In the genomic region with DNA sequence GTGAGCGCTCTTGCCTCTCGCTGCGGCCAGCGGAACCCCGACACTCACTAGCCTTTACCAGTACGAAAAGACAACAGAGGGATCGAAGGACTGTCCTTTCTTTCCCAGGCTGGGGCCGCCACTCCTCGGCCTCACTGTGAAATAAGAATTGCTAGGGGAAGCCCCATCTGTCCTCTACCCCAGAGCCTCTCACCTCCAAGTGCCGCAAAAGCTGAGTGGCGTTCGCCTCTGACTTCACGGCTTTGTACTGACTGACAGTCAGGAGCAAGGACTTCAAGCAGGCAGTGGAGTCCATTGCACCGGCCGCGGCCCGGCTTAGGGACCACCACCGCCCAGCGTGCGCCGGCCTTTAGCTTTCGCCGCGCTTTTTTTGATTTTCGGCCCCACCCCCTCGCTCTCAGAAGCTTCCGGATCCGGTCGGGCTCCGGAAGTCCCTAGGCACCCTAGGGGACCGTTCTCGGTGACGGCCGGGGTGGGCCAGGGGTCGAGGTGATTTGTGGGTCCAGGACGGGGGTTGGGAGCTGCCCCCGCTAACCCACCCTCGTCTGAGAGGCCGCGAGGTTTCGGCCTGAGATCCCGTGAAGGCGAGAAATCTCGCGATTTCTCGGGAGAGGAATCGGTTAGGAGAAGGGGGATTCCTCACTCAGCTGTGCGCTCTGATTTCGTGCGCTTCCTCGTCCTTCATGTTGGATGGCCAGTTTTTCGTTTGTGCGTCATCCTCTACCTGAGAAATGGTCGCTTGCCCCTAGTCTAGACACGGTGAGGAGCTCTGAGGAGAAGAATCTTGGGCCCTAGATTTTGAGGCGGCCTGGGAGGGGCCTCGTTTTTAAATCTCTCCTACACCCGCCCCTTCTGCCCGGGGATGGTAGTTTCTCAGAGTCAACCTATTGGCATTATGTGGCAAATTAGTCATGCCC, we compare ENCODE assay signal across 1 cellular context.
TF ChIP-seq lines count a peak whose summit lies in the region.

A gene (minus strand): TSS at position 358 of the 917 bp plus-strand sequence. CDS start 63 bp downstream, at position 295.
A gene with protein sequence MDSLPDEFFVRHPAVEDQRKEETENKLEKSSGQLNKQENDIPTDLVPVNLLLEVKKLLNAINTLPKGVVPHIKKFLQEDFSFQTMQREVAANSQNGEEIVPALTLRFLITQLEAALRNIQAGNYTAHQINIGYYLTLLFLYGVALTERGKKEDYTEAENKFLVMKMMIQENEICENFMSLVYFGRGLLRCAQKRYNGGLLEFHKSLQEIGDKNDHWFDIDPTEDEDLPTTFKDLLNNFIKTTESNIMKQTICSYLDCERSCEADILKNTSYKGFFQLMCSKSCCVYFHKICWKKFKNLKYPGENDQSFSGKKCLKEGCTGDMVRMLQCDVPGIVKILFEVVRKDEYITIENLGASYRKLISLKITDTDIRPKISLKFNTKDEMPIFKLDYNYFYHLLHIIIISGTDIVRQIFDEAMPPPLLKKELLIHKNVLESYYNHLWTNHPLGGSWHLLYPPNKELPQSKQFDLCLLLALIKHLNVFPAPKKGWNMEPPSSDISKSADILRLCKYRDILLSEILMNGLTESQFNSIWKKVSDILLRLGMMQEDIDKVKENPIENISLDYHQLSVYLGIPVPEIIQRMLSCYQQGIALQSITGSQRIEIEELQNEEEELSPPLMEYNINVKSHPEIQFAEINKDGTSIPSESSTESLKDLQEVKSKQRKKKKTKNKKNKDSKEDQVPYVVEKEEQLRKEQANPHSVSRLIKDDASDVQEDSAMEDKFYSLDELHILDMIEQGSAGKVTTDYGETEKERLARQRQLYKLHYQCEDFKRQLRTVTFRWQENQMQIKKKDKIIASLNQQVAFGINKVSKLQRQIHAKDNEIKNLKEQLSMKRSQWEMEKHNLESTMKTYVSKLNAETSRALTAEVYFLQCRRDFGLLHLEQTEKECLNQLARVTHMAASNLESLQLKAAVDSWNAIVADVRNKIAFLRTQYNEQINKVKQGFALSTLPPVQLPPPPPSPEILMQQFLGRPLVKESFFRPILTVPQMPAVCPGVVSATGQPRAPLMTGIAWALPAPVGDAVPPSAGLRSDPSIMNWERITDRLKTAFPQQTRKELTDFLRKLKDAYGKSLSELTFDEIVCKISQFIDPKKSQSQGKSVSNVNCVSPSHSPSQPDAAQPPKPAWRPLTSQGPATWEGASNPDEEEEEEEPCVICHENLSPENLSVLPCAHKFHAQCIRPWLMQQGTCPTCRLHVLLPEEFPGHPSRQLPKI (plus strand): TSS at position 642 of the 917 bp plus-strand sequence. CDS start 15,685 bp downstream, outside the sequence.

TF ChIP-seq in HepG2, 621 proteins besides CTCF, POLR2A, EP300 and RAD21 (continued from another document and continues in another):
- TF ChIP-seq MAFK (conservative IDR thresholded peaks at IDR 0.05 in 1 of 2, IDR thresholded peaks at IDR 0.05 in 1 of 2; ENCODE audit: low read length in 2 of 2) (no peak), PHB2 (IDR thresholded peaks at IDR 0.05; ENCODE audit: partially characterized antibody) (no peak), SRSF4 (IDR thresholded peaks at IDR 0.05; ENCODE audit: low read depth, low read length, poor library complexity, severe bottlenecking) (no peak), RCOR2 (CRISPR knock-in tag; IDR thresholded peaks at IDR 0.05) (no peak), RBAK (CRISPR knock-in tag; IDR thresholded peaks at IDR 0.05) (no peak), ZFP36L1 (CRISPR knock-in tag; IDR thresholded peaks at IDR 0.05) (no peak), TBP (CRISPR knock-in tag; IDR thresholded peaks at IDR 0.05) (no peak), ZNF670 (CRISPR knock-in tag; IDR thresholded peaks at IDR 0.05; ENCODE audit: borderline replicate concordance) (0 out of 2 replicates have a peak, but pooled peaks have one; percentile 45), ZNF709 (CRISPR knock-in tag; IDR thresholded peaks at IDR 0.05) (peak; percentile 26), ZBTB1 (CRISPR knock-in tag; IDR thresholded peaks at IDR 0.05; ENCODE audit: borderline replicate concordance) (no peak), TBL1XR1 (IDR thresholded peaks at IDR 0.05; ENCODE audit: borderline replicate concordance, low read length, partially characterized antibody) (peak; percentile 28), ZFP1 (CRISPR knock-in tag; IDR thresholded peaks at IDR 0.05) (peak; percentile 27; the same call in 1 of the 2 replicates), SETDB1 (CRISPR knock-in tag; IDR thresholded peaks at IDR 0.05; ENCODE audit: borderline replicate concordance) (no peak), SKI (IDR thresholded peaks at IDR 0.05; ENCODE audit: partially characterized antibody) (no peak), HOXD1 (CRISPR knock-in tag; IDR thresholded peaks at IDR 0.05) (0 out of 2 replicates have a peak, but pooled peaks have one; percentile 52), JUND (CRISPR knock-in tag; IDR thresholded peaks at IDR 0.05) (no peak), ZFAT (CRISPR knock-in tag; conservative IDR thresholded peaks at IDR 0.05) (no peak), ZNF441 (CRISPR knock-in tag; IDR thresholded peaks at IDR 0.05; ENCODE audit: borderline replicate concordance) (no peak; the same call in 1 of the 2 replicates), RAD51 (IDR thresholded peaks at IDR 0.05; ENCODE audit: borderline replicate concordance) (no peak), ZNF652 (CRISPR knock-in tag; IDR thresholded peaks at IDR 0.05; ENCODE audit: borderline replicate concordance, low read depth) (no peak)
- TF ChIP-seq, protein P1, sequence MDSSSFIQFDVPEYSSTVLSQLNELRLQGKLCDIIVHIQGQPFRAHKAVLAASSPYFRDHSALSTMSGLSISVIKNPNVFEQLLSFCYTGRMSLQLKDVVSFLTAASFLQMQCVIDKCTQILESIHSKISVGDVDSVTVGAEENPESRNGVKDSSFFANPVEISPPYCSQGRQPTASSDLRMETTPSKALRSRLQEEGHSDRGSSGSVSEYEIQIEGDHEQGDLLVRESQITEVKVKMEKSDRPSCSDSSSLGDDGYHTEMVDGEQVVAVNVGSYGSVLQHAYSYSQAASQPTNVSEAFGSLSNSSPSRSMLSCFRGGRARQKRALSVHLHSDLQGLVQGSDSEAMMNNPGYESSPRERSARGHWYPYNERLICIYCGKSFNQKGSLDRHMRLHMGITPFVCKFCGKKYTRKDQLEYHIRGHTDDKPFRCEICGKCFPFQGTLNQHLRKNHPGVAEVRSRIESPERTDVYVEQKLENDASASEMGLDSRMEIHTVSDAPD (CRISPR knock-in tag; IDR thresholded peaks at IDR 0.05), result no peak
- TF ChIP-seq, protein P2, sequence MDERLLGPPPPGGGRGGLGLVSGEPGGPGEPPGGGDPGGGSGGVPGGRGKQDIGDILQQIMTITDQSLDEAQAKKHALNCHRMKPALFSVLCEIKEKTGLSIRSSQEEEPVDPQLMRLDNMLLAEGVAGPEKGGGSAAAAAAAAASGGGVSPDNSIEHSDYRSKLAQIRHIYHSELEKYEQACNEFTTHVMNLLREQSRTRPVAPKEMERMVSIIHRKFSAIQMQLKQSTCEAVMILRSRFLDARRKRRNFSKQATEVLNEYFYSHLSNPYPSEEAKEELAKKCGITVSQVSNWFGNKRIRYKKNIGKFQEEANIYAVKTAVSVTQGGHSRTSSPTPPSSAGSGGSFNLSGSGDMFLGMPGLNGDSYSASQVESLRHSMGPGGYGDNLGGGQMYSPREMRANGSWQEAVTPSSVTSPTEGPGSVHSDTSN (CRISPR knock-in tag; IDR thresholded peaks at IDR 0.05), result no peak
- TF ChIP-seq, protein P3, sequence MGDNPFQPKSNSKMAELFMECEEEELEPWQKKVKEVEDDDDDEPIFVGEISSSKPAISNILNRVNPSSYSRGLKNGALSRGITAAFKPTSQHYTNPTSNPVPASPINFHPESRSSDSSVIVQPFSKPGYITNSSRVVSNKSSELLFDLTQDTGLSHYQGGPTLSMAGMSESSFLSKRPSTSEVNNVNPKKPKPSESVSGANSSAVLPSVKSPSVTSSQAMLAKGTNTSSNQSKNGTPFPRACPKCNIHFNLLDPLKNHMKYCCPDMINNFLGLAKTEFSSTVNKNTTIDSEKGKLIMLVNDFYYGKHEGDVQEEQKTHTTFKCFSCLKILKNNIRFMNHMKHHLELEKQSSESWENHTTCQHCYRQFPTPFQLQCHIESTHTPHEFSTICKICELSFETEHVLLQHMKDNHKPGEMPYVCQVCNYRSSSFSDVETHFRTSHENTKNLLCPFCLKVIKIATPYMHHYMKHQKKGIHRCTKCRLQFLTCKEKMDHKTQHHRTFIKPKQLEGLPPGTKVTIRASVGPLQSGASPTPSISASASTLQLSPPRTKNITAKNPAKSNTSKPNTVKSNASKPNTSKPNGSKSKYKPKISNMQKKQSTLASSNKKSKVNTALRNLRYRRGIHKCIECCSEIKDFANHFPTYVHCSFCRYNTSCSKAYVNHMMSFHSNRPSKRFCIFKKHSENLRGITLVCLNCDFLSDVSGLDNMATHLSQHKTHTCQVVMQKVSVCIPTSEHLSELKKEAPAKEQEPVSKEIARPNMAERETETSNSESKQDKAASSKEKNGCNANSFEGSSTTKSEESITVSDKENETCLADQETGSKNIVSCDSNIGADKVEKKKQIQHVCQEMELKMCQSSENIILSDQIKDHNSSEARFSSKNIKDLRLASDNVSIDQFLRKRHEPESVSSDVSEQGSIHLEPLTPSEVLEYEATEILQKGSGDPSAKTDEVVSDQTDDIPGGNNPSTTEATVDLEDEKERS (CRISPR knock-in tag; IDR thresholded peaks at IDR 0.05), result peak; percentile 32; the same call in 1 of the 2 replicates
- TF ChIP-seq, protein P4, sequence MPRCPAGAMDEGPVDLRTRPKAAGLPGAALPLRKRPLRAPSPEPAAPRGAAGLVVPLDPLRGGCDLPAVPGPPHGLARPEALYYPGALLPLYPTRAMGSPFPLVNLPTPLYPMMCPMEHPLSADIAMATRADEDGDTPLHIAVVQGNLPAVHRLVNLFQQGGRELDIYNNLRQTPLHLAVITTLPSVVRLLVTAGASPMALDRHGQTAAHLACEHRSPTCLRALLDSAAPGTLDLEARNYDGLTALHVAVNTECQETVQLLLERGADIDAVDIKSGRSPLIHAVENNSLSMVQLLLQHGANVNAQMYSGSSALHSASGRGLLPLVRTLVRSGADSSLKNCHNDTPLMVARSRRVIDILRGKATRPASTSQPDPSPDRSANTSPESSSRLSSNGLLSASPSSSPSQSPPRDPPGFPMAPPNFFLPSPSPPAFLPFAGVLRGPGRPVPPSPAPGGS (CRISPR knock-in tag; IDR thresholded peaks at IDR 0.05), result 0 out of 2 replicates have a peak, but pooled peaks have one; percentile 28
- TF ChIP-seq, protein P5, sequence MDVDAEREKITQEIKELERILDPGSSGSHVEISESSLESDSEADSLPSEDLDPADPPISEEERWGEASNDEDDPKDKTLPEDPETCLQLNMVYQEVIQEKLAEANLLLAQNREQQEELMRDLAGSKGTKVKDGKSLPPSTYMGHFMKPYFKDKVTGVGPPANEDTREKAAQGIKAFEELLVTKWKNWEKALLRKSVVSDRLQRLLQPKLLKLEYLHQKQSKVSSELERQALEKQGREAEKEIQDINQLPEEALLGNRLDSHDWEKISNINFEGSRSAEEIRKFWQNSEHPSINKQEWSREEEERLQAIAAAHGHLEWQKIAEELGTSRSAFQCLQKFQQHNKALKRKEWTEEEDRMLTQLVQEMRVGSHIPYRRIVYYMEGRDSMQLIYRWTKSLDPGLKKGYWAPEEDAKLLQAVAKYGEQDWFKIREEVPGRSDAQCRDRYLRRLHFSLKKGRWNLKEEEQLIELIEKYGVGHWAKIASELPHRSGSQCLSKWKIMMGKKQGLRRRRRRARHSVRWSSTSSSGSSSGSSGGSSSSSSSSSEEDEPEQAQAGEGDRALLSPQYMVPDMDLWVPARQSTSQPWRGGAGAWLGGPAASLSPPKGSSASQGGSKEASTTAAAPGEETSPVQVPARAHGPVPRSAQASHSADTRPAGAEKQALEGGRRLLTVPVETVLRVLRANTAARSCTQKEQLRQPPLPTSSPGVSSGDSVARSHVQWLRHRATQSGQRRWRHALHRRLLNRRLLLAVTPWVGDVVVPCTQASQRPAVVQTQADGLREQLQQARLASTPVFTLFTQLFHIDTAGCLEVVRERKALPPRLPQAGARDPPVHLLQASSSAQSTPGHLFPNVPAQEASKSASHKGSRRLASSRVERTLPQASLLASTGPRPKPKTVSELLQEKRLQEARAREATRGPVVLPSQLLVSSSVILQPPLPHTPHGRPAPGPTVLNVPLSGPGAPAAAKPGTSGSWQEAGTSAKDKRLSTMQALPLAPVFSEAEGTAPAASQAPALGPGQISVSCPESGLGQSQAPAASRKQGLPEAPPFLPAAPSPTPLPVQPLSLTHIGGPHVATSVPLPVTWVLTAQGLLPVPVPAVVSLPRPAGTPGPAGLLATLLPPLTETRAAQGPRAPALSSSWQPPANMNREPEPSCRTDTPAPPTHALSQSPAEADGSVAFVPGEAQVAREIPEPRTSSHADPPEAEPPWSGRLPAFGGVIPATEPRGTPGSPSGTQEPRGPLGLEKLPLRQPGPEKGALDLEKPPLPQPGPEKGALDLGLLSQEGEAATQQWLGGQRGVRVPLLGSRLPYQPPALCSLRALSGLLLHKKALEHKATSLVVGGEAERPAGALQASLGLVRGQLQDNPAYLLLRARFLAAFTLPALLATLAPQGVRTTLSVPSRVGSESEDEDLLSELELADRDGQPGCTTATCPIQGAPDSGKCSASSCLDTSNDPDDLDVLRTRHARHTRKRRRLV (CRISPR knock-in tag; IDR thresholded peaks at IDR 0.05), result no peak
- TF ChIP-seq, protein P6, sequence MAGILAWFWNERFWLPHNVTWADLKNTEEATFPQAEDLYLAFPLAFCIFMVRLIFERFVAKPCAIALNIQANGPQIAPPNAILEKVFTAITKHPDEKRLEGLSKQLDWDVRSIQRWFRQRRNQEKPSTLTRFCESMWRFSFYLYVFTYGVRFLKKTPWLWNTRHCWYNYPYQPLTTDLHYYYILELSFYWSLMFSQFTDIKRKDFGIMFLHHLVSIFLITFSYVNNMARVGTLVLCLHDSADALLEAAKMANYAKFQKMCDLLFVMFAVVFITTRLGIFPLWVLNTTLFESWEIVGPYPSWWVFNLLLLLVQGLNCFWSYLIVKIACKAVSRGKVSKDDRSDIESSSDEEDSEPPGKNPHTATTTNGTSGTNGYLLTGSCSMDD (CRISPR knock-in tag; IDR thresholded peaks at IDR 0.05), result no peak
- TF ChIP-seq, protein P7, sequence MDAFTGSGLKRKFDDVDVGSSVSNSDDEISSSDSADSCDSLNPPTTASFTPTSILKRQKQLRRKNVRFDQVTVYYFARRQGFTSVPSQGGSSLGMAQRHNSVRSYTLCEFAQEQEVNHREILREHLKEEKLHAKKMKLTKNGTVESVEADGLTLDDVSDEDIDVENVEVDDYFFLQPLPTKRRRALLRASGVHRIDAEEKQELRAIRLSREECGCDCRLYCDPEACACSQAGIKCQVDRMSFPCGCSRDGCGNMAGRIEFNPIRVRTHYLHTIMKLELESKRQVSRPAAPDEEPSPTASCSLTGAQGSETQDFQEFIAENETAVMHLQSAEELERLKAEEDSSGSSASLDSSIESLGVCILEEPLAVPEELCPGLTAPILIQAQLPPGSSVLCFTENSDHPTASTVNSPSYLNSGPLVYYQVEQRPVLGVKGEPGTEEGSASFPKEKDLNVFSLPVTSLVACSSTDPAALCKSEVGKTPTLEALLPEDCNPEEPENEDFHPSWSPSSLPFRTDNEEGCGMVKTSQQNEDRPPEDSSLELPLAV (CRISPR knock-in tag; conservative IDR thresholded peaks at IDR 0.05; ENCODE audit: low read depth), result no peak
- TF ChIP-seq, protein P8, sequence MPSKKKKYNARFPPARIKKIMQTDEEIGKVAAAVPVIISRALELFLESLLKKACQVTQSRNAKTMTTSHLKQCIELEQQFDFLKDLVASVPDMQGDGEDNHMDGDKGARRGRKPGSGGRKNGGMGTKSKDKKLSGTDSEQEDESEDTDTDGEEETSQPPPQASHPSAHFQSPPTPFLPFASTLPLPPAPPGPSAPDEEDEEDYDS (CRISPR knock-in tag; IDR thresholded peaks at IDR 0.05), result peak; percentile 86
- TF ChIP-seq, protein P9, sequence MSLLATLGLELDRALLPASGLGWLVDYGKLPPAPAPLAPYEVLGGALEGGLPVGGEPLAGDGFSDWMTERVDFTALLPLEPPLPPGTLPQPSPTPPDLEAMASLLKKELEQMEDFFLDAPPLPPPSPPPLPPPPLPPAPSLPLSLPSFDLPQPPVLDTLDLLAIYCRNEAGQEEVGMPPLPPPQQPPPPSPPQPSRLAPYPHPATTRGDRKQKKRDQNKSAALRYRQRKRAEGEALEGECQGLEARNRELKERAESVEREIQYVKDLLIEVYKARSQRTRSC (CRISPR knock-in tag; IDR thresholded peaks at IDR 0.05; ENCODE audit: low read depth), result no peak
